Comparison of ENCODE assay signal across 25 cellular contexts in genomic region chr14:55005071-55005470, GRCh38. TPM values are rescaled to one million over a fixed set of nuclear protein-coding genes. Genes with fewer than 3 reads are reported as not detected.
DNase-seq lines count a peak whose midpoint lies in the region; ATAC-seq and TF ChIP-seq lines count a peak whose summit lies in the region.
"Had no signal": no experiment of that assay in that cellular context is flagged by ENCODE, and none has a peak within 500 bp of the region (broad histone marks: within the 10 kb centered on the region; RNA-seq: fewer than 3 reads in every experiment).

No MANE protein-coding gene starts in this region.

- H3K27ac ChIP-seq in foreskin keratinocyte: no peak overlapping the region
- H3K27ac ChIP-seq: coronary artery, KMS-11, left lung, parathyroid adenoma had no signal

- TF ChIP-seq CTCF in GM13976 (IDR thresholded peaks at IDR 0.05; ENCODE audit: borderline replicate concordance, control extremely low read depth, extremely low read depth, insufficient read depth, missing control alignments) (no peak), foreskin keratinocyte (conservative IDR thresholded peaks at IDR 0.05) (no peak)

- no peaks in the 10 kb centered on the region for H3K27me3 ChIP-seq in foreskin keratinocyte
- H3K27me3 ChIP-seq: BE2C, left lung had no signal

- no peak for ATAC-seq in HG03520 (IDR thresholded peaks at IDR 0.05; ENCODE audit: unreplicated experiment)
- ATAC-seq in foreskin keratinocyte: no peak
- ATAC-seq: left lung had no signal

- in situ Hi-C loops in GM13976 (cut with MboI; ENCODE audit: low sequenced_read_pairs, unreplicated experiment): no loop called here

- DNase-seq in AG08395 (ENCODE audit: low spot score) (peak; percentile 8), HK-2 (ENCODE audit: unreplicated experiment) (peak; percentile 18), UCSD-AML1 (lab: John Stamatoyannopoulos, UW; ENCODE audit: unreplicated experiment) (peak; percentile 27), kidney tubule cell (ENCODE audit: low spot score) (peak; percentile 84), GM13976 (ENCODE audit: low spot score) (no peak), foreskin keratinocyte (no peak), SIG-M5 (lab: John Stamatoyannopoulos, UW) (no peak)
- DNase-seq: activated CD8-positive, alpha-beta memory T cell treated with anti-CD3 and anti-CD28 coated beads for 24 hours; activated T-cell treated with anti-CD3 and anti-CD28 coated beads for 4 hours; amygdala; BE2C; effector memory CD4-positive, alpha-beta T cell; GOT3; left lung; mesendoderm; NCI-H1436; NCI-H226; NCI-H748 treated with DMSO at 0.1 percent for 48 hours; Right ventricle myocardium superior; small intestine; stimulated activated naive CD4-positive, alpha-beta T cell had no signal

- H3K4me1 ChIP-seq in foreskin keratinocyte: no peaks in the 10 kb centered on the region
- H3K4me1 ChIP-seq: BE2C, parathyroid adenoma had no signal

RNA-seq across cellular contexts. Expression of gene WDHD1, which starts 21.8 kb away (rescaled TPM):
- total RNA-seq in foreskin keratinocyte: 24.2 and 30.0 TPM in 2 replicates
- polyA plus RNA-seq in foreskin keratinocyte: 10.6 and 13.2 TPM in 2 replicates

RNA-seq across cellular contexts. Expression of gene SOCS4, which starts 22.0 kb away (rescaled TPM):
- total RNA-seq in foreskin keratinocyte: 18.4 and 19.1 TPM in 2 replicates
- polyA plus RNA-seq in foreskin keratinocyte: 3.4 and 4.5 TPM in 2 replicates

RNA-seq across cellular contexts. Expression of gene MAPK1IP1L, which starts 46.4 kb away (rescaled TPM):
- total RNA-seq in foreskin keratinocyte: 72.8 and 73.9 TPM in 2 replicates
- 38.7 and 44.5 TPM in 2 replicates for polyA plus RNA-seq in foreskin keratinocyte

Comparison
In these comparisons a context has a peak if more than half of its experiments do, and no peak if none do; other contexts are left out.
1. DNase-seq: peak in AG08395 (single experiment), HK-2 (single experiment), UCSD-AML1 (single experiment) and kidney tubule cell (single experiment); none in GM13976 (single experiment), foreskin keratinocyte (0 of 2) and SIG-M5 (single experiment).